Comparison of ENCODE assay signal across 8 cellular contexts in genomic region chr20:25407311-25408169, GRCh38.
DNase-seq lines count a peak whose midpoint lies in the region; ATAC-seq and TF ChIP-seq lines count a peak whose summit lies in the region.

GINS1 (plus strand) TSS chr20:25407673; CDS start chr20:25407821, 148 bp downstream.

- H3K4me3 Mint-ChIP-seq in T-helper 2 cell treated with Interferon-gamma antibody and Interleukin-4, amounts not matched to agents 5 μg/mL and 100 μg/mL, for 36 hours, result peak within 1 kb of the TSS; percentile 93

- TF ChIP-seq CTCF in astrocyte of the cerebellum (IDR thresholded peaks at IDR 0.05; ENCODE audit: low read depth, low read length, missing control alignments), result no peak

- H3K27me3 Mint-ChIP-seq in T-helper 2 cell treated with Interferon-gamma antibody and Interleukin-4, amounts not matched to agents 5 μg/mL and 100 μg/mL, for 36 hours (ENCODE audit: low read depth), result peaks cover under 1% of the 10 kb centered on the region

- in situ Hi-C loops in astrocyte of the cerebellum (cut with HindIII; ENCODE audit: low sequenced_read_pairs), result no loop called here

- H3K4me1 Mint-ChIP-seq in T-helper 2 cell treated with Interferon-gamma antibody and Interleukin-4, amounts not matched to agents 5 μg/mL and 100 μg/mL, for 36 hours (ENCODE audit: low read depth), result peaks cover 19% of the 10 kb centered on the region

- peak within 1 kb of the TSS; percentile 93 for H3K27ac Mint-ChIP-seq in T-helper 2 cell treated with Interferon-gamma antibody and Interleukin-4, amounts not matched to agents 5 μg/mL and 100 μg/mL, for 36 hours

- ATAC-seq in GM18511 (IDR thresholded peaks at IDR 0.05; ENCODE audit: unreplicated experiment) (peak; percentile 92), HG02970 (IDR thresholded peaks at IDR 0.05; ENCODE audit: low FRiP score, unreplicated experiment) (peak; percentile 86)

- peak; percentile 62 to 70 for DNase-seq in NCI-H187 (lab: John Stamatoyannopoulos, UW)
- peak; percentile 91 for DNase-seq in T-helper 2 cell treated with Interferon-gamma antibody and Interleukin-4, amounts not matched to agents 5 μg/mL and 100 μg/mL, for 36 hours (ENCODE audit: low spot score)
- DNase-seq in astrocyte of the cerebellum (ENCODE audit: low read depth), result peak; percentile 61
- peak; percentile 59 to 77 for DNase-seq in hippocampal formation (lab: John Stamatoyannopoulos, UW)
- DNase-seq in retina, result peak; percentile 96
- DNase-seq in amniotic stem cell (lab: John Stamatoyannopoulos, UW), result no peak

- peaks cover 15% of the 10 kb centered on the region for H3K9me3 Mint-ChIP-seq in T-helper 2 cell treated with Interferon-gamma antibody and Interleukin-4, amounts not matched to agents 5 μg/mL and 100 μg/mL, for 36 hours

- H3K36me3 Mint-ChIP-seq in T-helper 2 cell treated with Interferon-gamma antibody and Interleukin-4, amounts not matched to agents 5 μg/mL and 100 μg/mL, for 36 hours (ENCODE audit: low read depth), result peaks cover 7% of the 10 kb centered on the region

- H3K4me3 ChIP-seq in astrocyte of the cerebellum (ENCODE audit: low read depth, low read length), result peak within 1 kb of the TSS; percentile 84
